In genomic region chr12:52023976-52024688, GRCh38 we compare ENCODE assay signal across 8 cellular contexts. TPM values are rescaled to one million over a fixed set of nuclear protein-coding genes. Genes with fewer than 3 reads are reported as not detected.
DNase-seq lines count a peak whose midpoint lies in the region; ATAC-seq and TF ChIP-seq lines count a peak whose summit lies in the region.

No MANE protein-coding gene starts in this region.

- intact Hi-C loops in PC-3 (cut with micrococcal nuclease): loop anchor here (1.0 to 2.0 kb wide), 3 partner anchors 20 to 133 kb away; no protein-coding TSS in a partner anchor
- intact Hi-C loops in psoas muscle (cut with DNase I): loop anchor here (1.0 to 2.0 kb wide), 3 partner anchors 19 to 99 kb away; no protein-coding TSS in a partner anchor

- WGBS in psoas muscle, 3 donors: 30 to 36% (median 32%) methylated on average over 18 to 20 of the region's 20 CpGs

- H3K4me1 ChIP-seq in PC-3 (ENCODE audit: insufficient read depth, low read length) (peaks cover 18% of the 10 kb centered on the region), psoas muscle (peaks cover 30% of the 10 kb centered on the region)

- no peaks in the 10 kb centered on the region for H3K9me3 ChIP-seq in PC-3 (ENCODE audit: low read length)
- H3K9me3 ChIP-seq in psoas muscle: no peaks in the 10 kb centered on the region

- no peaks in the 10 kb centered on the region for H3K27me3 ChIP-seq in PC-3 (ENCODE audit: low read length)
- H3K27me3 ChIP-seq in psoas muscle (ENCODE audit: insufficient read depth in 3 of 3, low read length in 2 of 3): no peaks in the 10 kb centered on the region

- H3F3A ChIP-seq in PC-3 (ENCODE audit: low read length, unreplicated experiment): no peaks in the 10 kb centered on the region

- POLR2A ChIA-PET in PC-3 (lab: Charles Lee; ENCODE audit: unreplicated experiment): no interaction called here

- H3K4me2 ChIP-seq in PC-3 (ENCODE audit: low read length): peak overlapping the region; percentile 99

- no peak for TF ChIP-seq CTCF in GM12865 (IDR thresholded peaks at IDR 0.05; ENCODE audit: insufficient read depth, low read depth, low read length, missing control alignments)
- TF ChIP-seq CTCF in PC-3 (conservative IDR thresholded peaks at IDR 0.05; ENCODE audit: low read depth, low read length): peak; percentile 34; the same call in 1 of the 2 replicates
- no peak for TF ChIP-seq CTCF in epithelial cell of proximal tubule (conservative IDR thresholded peaks at IDR 0.05; ENCODE audit: low read depth, low read length)
- TF ChIP-seq CTCF in psoas muscle (IDR thresholded peaks at IDR 0.05): no peak

- no peaks in the 10 kb centered on the region for H3K9me2 ChIP-seq in PC-3 (replicated peaks; ENCODE audit: low read length)

- H3K79me2 ChIP-seq in PC-3 (ENCODE audit: low read length): no peaks in the 10 kb centered on the region

- H3K4me3 ChIP-seq in GM12865 (ENCODE audit: low read depth, low read length) (peak overlapping the region; percentile 48; the same call in 1 of the 2 replicates), PC-3 (ENCODE audit: low read length) (peak overlapping the region; percentile 79), epithelial cell of proximal tubule (ENCODE audit: low read depth, low read length) (peak overlapping the region; percentile 49), psoas muscle (peak overlapping the region; percentile 61)

- ATAC-seq in PC-3 (no peak), psoas muscle (no peak), GM18909 (IDR thresholded peaks at IDR 0.05; ENCODE audit: poor library complexity, unreplicated experiment) (no peak)

- H3K9ac ChIP-seq in PC-3 (ENCODE audit: low read length): 0 out of 2 replicates have a peak overlapping the region, but pooled peaks have one; percentile 27

- H4K20me1 ChIP-seq in PC-3 (ENCODE audit: low read length): no peaks in the 10 kb centered on the region

- no TSS peak for BruUV-seq in PC-3 (replicated peaks; lab: Mats Ljungman, UMichigan)

- H3K27ac ChIP-seq in PC-3 (ENCODE audit: low read length): no peak overlapping the region
- peak overlapping the region; percentile 7 for H3K27ac ChIP-seq in psoas muscle

- H2AFZ ChIP-seq in PC-3 (ENCODE audit: low read length): peak overlapping the region; percentile 96

- CTCF ChIA-PET in PC-3 (lab: Charles Lee): interaction anchor here (0.6 to 2.1 kb wide), 7 partner anchors 9 to 855 kb away, joined by 3 to 20 read pairs (median 7); no protein-coding TSS in a partner anchor

- no peak for DNase-seq in GM12865 (ENCODE audit: low read depth)
- no peak for DNase-seq in PC-3
- no peak for DNase-seq in epithelial cell of proximal tubule (ENCODE audit: low read depth)
- DNase-seq in psoas muscle: no peak
- no peak for DNase-seq in middle frontal gyrus (ENCODE audit: extremely low spot score, low spot score)
- DNase-seq in UCSD-AML1 (lab: John Stamatoyannopoulos, UW; ENCODE audit: unreplicated experiment): no peak
- DNase-seq in NCI-H526 (lab: John Stamatoyannopoulos, UW): no peak

- H3K36me3 ChIP-seq in PC-3 (ENCODE audit: low read depth, low read length) (no peaks in the 10 kb centered on the region), psoas muscle (ENCODE audit: insufficient read depth in 1 of 2, low read depth in 1 of 2) (no peaks in the 10 kb centered on the region)

RNA-seq across cellular contexts. Expression of gene TAMALIN, which starts 17.4 kb away (rescaled TPM):
- total RNA-seq in PC-3 (2014; rRNA removed) (0.29 and 0.58 TPM in 2 replicates), epithelial cell of proximal tubule (1.7 and 2.9 TPM in 2 replicates), psoas muscle (10 to 100 TPM in 3 of 4 donors, 1 to 10 TPM in 1; 8.0 to 12.8 (median 11.5) TPM)
- 1 to 10 TPM; 5.5 to 9.6 (median 6.8) TPM for polyA plus RNA-seq in psoas muscle

RNA-seq across cellular contexts. Expression of gene NR4A1, which starts 27.1 kb away (rescaled TPM):
- total RNA-seq in PC-3 (2014; rRNA removed): 90.7 and 110 TPM in 2 replicates
- total RNA-seq in epithelial cell of proximal tubule: 2.2 and 4.3 TPM in 2 replicates
- total RNA-seq in psoas muscle: 10 to 100 TPM; 17.5 to 92.8 (median 56.9) TPM
- polyA plus RNA-seq in psoas muscle: 10 to 100 TPM; 35.5 to 74.0 (median 50.2) TPM

RNA-seq across cellular contexts. Expression of gene ATG101, which starts 45.6 kb away (rescaled TPM):
- total RNA-seq in PC-3 (2014; rRNA removed) (110 and 167 TPM in 2 replicates), epithelial cell of proximal tubule (66.2 and 71.3 TPM in 2 replicates), psoas muscle (10 to 100 TPM; 25.1 to 35.3 (median 26.5) TPM)
- 100 to 1,000 TPM in 1 of 3 donors, 10 to 100 TPM in 2; 39.5 to 154 (median 90.0) TPM for polyA plus RNA-seq in psoas muscle

RNA-seq across cellular contexts. Expression of gene SMIM41, which starts 55.4 kb away (rescaled TPM):
- not detected in 2 replicates for total RNA-seq in PC-3 (2014; rRNA removed)
- total RNA-seq in epithelial cell of proximal tubule: not detected in 2 replicates
- under 1 TPM in 2 of 4 donors, not detected in 2; 0.16 to 0.32 TPM for total RNA-seq in psoas muscle
- under 1 TPM in 1 of 3 donors, not detected in 2; 0.20 TPM for polyA plus RNA-seq in psoas muscle
